Comparison of ENCODE assay signal across 10 cellular contexts in genomic region chr1:99758073-99758511, GRCh38. TPM values are rescaled to one million over a fixed set of nuclear protein-coding genes. Genes with fewer than 3 reads are reported as not detected.
DNase-seq lines count a peak whose midpoint lies in the region; ATAC-seq, FAIRE-seq and TF ChIP-seq lines count a peak whose summit lies in the region.
"Had no signal": no experiment of that assay in that cellular context is flagged by ENCODE, and none has a peak within 500 bp of the region (broad histone marks: within the 10 kb centered on the region; RNA-seq: fewer than 3 reads in every experiment).

No MANE protein-coding gene starts in this region.

- no peaks in the 10 kb centered on the region for H3K9me2 ChIP-seq in OCI-LY7 (ENCODE audit: insufficient read depth, low read length)

- H3K4me3 ChIP-seq in OCI-LY7 (ENCODE audit: low read depth, low read length, poor library complexity, severe bottlenecking) (no peak overlapping the region), gastrocnemius medialis (no peak overlapping the region)
- H3K4me3 ChIP-seq: thoracic aorta had no signal

- H3K27me3 ChIP-seq in gastrocnemius medialis, result no peaks in the 10 kb centered on the region

- CTCF ChIA-PET in OCI-LY7 (lab: Charles Lee; ENCODE audit: unreplicated experiment), result no interaction called here

- BruUV-seq in OCI-LY7 (replicated peaks; lab: Mats Ljungman, UMichigan), result no TSS peak

- H3K9me3 ChIP-seq in OCI-LY7 (ENCODE audit: low read length) (0 out of 2 replicates have a peak, but pooled peaks cover 5% of the 10 kb centered on the region), gastrocnemius medialis (no peaks in the 10 kb centered on the region)
- H3K9me3 ChIP-seq: thoracic aorta had no signal

- TF ChIP-seq CTCF in OCI-LY7 (conservative IDR thresholded peaks at IDR 0.05; ENCODE audit: low read length), result no peak
- no peak for TF ChIP-seq CTCF in gastrocnemius medialis (IDR thresholded peaks at IDR 0.05 in 4 of 5, conservative IDR thresholded peaks at IDR 0.05 in 1 of 5)

- POLR2A ChIA-PET in OCI-LY7 (lab: Charles Lee), result interaction anchor here (0.6 to 1.0 kb wide), 3 partner anchors 8 to 26 kb away, joined by 3 read pairs; partner anchors contain the start of gene FRRS1

- intact Hi-C loops in OCI-LY7 (cut with micrococcal nuclease; ENCODE audit: unreplicated experiment) (no loop called here), gastrocnemius medialis (cut with DNase I; ENCODE audit: low total_unique reads) (no loop called here)

- H3K27ac ChIP-seq in OCI-LY7 (ENCODE audit: low read depth, low read length, poor library complexity, severe bottlenecking) (no peak overlapping the region), gastrocnemius medialis (no peak overlapping the region)
- H3K27ac ChIP-seq: thoracic aorta had no signal

- no peaks in the 10 kb centered on the region for H4K20me1 ChIP-seq in OCI-LY7 (ENCODE audit: insufficient read depth, low read length)

- in situ Hi-C loops in gastrocnemius medialis (cut with MboI; ENCODE audit: low sequenced_read_pairs in 4 of 4), result no loop called here

- DNase-seq in GM18507 (ENCODE audit: extremely low spot score, insufficient read length, low read depth) (no peak), fibroblast of peridontal ligament (ENCODE audit: extremely low read depth) (peak; percentile 39), AML-193 (lab: John Stamatoyannopoulos, UW) (no peak), islet precursor cell (no peak), OCI-LY7 (ENCODE audit: low spot score) (no peak), gastrocnemius medialis (no peak)

- FAIRE-seq in GM18507 (lab: Jason Lieb, UNC), result peak; percentile 84

- no peak overlapping the region for H2AFZ ChIP-seq in OCI-LY7 (ENCODE audit: low read length)

- peaks cover 4% of the 10 kb centered on the region; the same call in 1 of the 2 replicates for H3K36me3 ChIP-seq in OCI-LY7 (ENCODE audit: insufficient read depth, low read length)
- no peaks in the 10 kb centered on the region for H3K36me3 ChIP-seq in gastrocnemius medialis
- H3K36me3 ChIP-seq: thoracic aorta had no signal

- ATAC-seq in GM21529 (IDR thresholded peaks at IDR 0.05; ENCODE audit: unreplicated experiment), result peak; percentile 77
- peak; percentile 66 for ATAC-seq in HG03439 (IDR thresholded peaks at IDR 0.05; ENCODE audit: unreplicated experiment)
- no peak for ATAC-seq in gastrocnemius medialis
- ATAC-seq: activated naive CD4-positive, alpha-beta T cell treated with anti-CD3 and anti-CD28 coated beads, Interleukin-2, amount 50 U/mL, for 72 hours had no signal

- no peak overlapping the region for H3K4me2 ChIP-seq in OCI-LY7 (ENCODE audit: low read length)

- TF ChIP-seq POLR2A in gastrocnemius medialis (IDR thresholded peaks at IDR 0.05), result no peak

- H3K4me1 ChIP-seq in OCI-LY7 (ENCODE audit: insufficient read depth, low read length, poor library complexity, severe bottlenecking) (peaks cover 7% of the 10 kb centered on the region), gastrocnemius medialis (peaks cover 0 to 16% of the 10 kb centered on the region in 2 donors)

- H3K79me2 ChIP-seq in OCI-LY7 (ENCODE audit: insufficient read depth, low read depth, low read length), result no peaks in the 10 kb centered on the region

RNA-seq across cellular contexts. Expression of gene FRRS1, which starts 8.3 kb away (rescaled TPM):
- 3.4 and 4.5 TPM in 2 replicates for total RNA-seq in OCI-LY7 (2014; rRNA removed; shearing (Covaris generic))
- total RNA-seq in OCI-LY7 (2022) (6.5 and 7.2 TPM in 2 replicates), gastrocnemius medialis (1 to 10 TPM; 1.4 to 4.5 (median 2.3) TPM)

Comparison
In these comparisons a context has a peak if more than half of its experiments do, and no peak if none do; other contexts are left out.
1. ATAC-seq: peak in GM21529 (single experiment) and HG03439 (single experiment); none in gastrocnemius medialis (0 of 2).